ENCODE assay signal across 19 cellular contexts in genomic region chr17:78787444-78787843, GRCh38. TPM values are rescaled to one million over a fixed set of nuclear protein-coding genes. Genes with fewer than 3 reads are reported as not detected.
DNase-seq lines count a peak whose midpoint lies in the region; ATAC-seq, FAIRE-seq and TF ChIP-seq lines count a peak whose summit lies in the region.
"Had no signal": no experiment of that assay in that cellular context is flagged by ENCODE, and none has a peak within 500 bp of the region (broad histone marks: within the 10 kb centered on the region; RNA-seq: fewer than 3 reads in every experiment).

No MANE protein-coding gene starts in this region.

- peaks cover 54% of the 10 kb centered on the region for H3K4me1 Mint-ChIP-seq in activated CD8-positive, alpha-beta T cell treated with anti-CD3 and anti-CD28 coated beads, Interleukin-2, amount 10 ng/mL, durations not matched to agents 7 days and 5 days (ENCODE audit: low read depth)

- no peak overlapping the region for H3K4me3 Mint-ChIP-seq in activated CD8-positive, alpha-beta T cell treated with anti-CD3 and anti-CD28 coated beads, Interleukin-2, amount 10 ng/mL, durations not matched to agents 7 days and 5 days

- peak; percentile 21 for DNase-seq in NCI-H510A treated with DMSO at 0.1 percent for 48 hours (lab: John Stamatoyannopoulos, UW)
- no peak for DNase-seq in NCI-H510A (lab: John Stamatoyannopoulos, UW)
- DNase-seq in H7: peak; percentile 41
- DNase-seq in activated CD8-positive, alpha-beta T cell treated with anti-CD3 and anti-CD28 coated beads, Interleukin-2, amount 10 ng/mL, durations not matched to agents 7 days and 5 days: no peak
- peak; percentile 4 for DNase-seq in kidney
- DNase-seq in HK-2 (ENCODE audit: unreplicated experiment): no peak
- no peak for DNase-seq in NCI-H2029 treated with DMSO at 0.1 percent for 48 hours (lab: John Stamatoyannopoulos, UW)
- DNase-seq: GDM1; heart right ventricle; midbrain; NCI-H2171 treated with DMSO at 0.1 percent for 48 hours; SHP77 treated with DMSO at 0.1 percent for 48 hours; stimulated activated CD4-positive, alpha-beta T cell treated with anti-CD3 and anti-CD28 coated beads, Interleukin-4, amount 100 ng/mL, for 4 hours; T-helper 9 cell; thyroid gland had no signal

- ATAC-seq in activated CD8-positive, alpha-beta T cell treated with anti-CD3 and anti-CD28 coated beads, Interleukin-2, amount 10 ng/mL, durations not matched to agents 7 days and 5 days: no peak
- no peak for ATAC-seq in GM21619 (IDR thresholded peaks at IDR 0.05; ENCODE audit: unreplicated experiment)
- ATAC-seq: heart right ventricle had no signal

- CTCF ChIA-PET in activated CD8-positive, alpha-beta T cell treated with anti-CD3 and anti-CD28 coated beads, Interleukin-2, amount 10 ng/mL, durations not matched to agents 7 days and 5 days (lab: Charles Lee): interaction anchor here (1.2 to 1.7 kb wide), 2 partner anchors 11 to 52 kb away, joined by 3 to 4 read pairs; no protein-coding TSS in a partner anchor

- POLR2A ChIA-PET in activated CD8-positive, alpha-beta T cell treated with anti-CD3 and anti-CD28 coated beads, Interleukin-2, amount 10 ng/mL, durations not matched to agents 7 days and 5 days (lab: Charles Lee): interaction anchor here (0.6 kb wide), 1 partner anchor 24 kb away, joined by 3 read pairs; no protein-coding TSS in a partner anchor

- no peak for FAIRE-seq in kidney (lab: Jason Lieb, UNC)
- FAIRE-seq: A204.1 had no signal

- no peaks in the 10 kb centered on the region for H3K9me3 ChIP-seq in kidney (ENCODE audit: control insufficient read depth in 1 of 2, low read length in 2 of 2)
- H3K9me3 ChIP-seq: heart right ventricle, thyroid gland had no signal

- no peaks in the 10 kb centered on the region for H3K27me3 Mint-ChIP-seq in activated CD8-positive, alpha-beta T cell treated with anti-CD3 and anti-CD28 coated beads, Interleukin-2, amount 10 ng/mL, durations not matched to agents 7 days and 5 days (ENCODE audit: low read depth)

- H3K27ac ChIP-seq in kidney (ENCODE audit: low read depth in 2 of 2, low read length in 2 of 2): no peak overlapping the region
- H3K27ac ChIP-seq: heart right ventricle, KMS-11 had no signal

- peaks cover 23% of the 10 kb centered on the region for H3K36me3 Mint-ChIP-seq in activated CD8-positive, alpha-beta T cell treated with anti-CD3 and anti-CD28 coated beads, Interleukin-2, amount 10 ng/mL, durations not matched to agents 7 days and 5 days (ENCODE audit: low read depth)

- no peaks in the 10 kb centered on the region for H3K27me3 ChIP-seq in H7 (ENCODE audit: control insufficient read depth, insufficient read depth, low read length)
- H3K27me3 ChIP-seq: heart right ventricle, thyroid gland had no signal

- intact Hi-C loops in kidney (cut with DNase I): no loop called here

- peaks cover 0 to 16% of the 10 kb centered on the region in 2 donors for H3K4me1 ChIP-seq in kidney (ENCODE audit: control insufficient read depth in 1 of 2, insufficient read depth in 1 of 2, low read depth in 1 of 2, low read length in 2 of 2)

- no peak overlapping the region for H3K9ac ChIP-seq in kidney (ENCODE audit: low read length in 2 of 2)
- H3K9ac ChIP-seq: KMS-11 had no signal

- TF ChIP-seq CTCF in kidney (IDR thresholded peaks at IDR 0.05; ENCODE audit: borderline replicate concordance, extremely low read depth, insufficient read depth): no peak

- H3K36me3 ChIP-seq in H7 (replicated peaks; ENCODE audit: control insufficient read depth, insufficient read depth, low read length) (no peaks in the 10 kb centered on the region), kidney (ENCODE audit: control insufficient read depth in 1 of 2, insufficient read depth in 2 of 2, low read length in 2 of 2) (no peaks in the 10 kb centered on the region)
- H3K36me3 ChIP-seq: thyroid gland had no signal

- peak overlapping the region; percentile 5 for H3K27ac Mint-ChIP-seq in activated CD8-positive, alpha-beta T cell treated with anti-CD3 and anti-CD28 coated beads, Interleukin-2, amount 10 ng/mL, durations not matched to agents 7 days and 5 days

- H3K9me3 Mint-ChIP-seq in activated CD8-positive, alpha-beta T cell treated with anti-CD3 and anti-CD28 coated beads, Interleukin-2, amount 10 ng/mL, durations not matched to agents 7 days and 5 days (ENCODE audit: insufficient read depth): no peaks in the 10 kb centered on the region
- H3K9me3 Mint-ChIP-seq: activated T-helper 2 cell treated with anti-CD3 and anti-CD28 coated beads, Interferon-gamma antibody, Interleukin-2, Interleukin-4, amounts not matched to agents 10 μg/mL and 5 μg/mL and 100 μg/mL, durations not matched to agents 14 hours and 24 hours and 36 hours had no signal

- H3K4me3 ChIP-seq in H7 (ENCODE audit: insufficient read depth, low read depth, low read length): no peak overlapping the region
- no peak overlapping the region for H3K4me3 ChIP-seq in kidney (ENCODE audit: low read length in 2 of 2)
- H3K4me3 ChIP-seq: heart right ventricle, thyroid gland had no signal

RNA-seq across cellular contexts. Expression of gene CYTH1, which starts 5.4 kb away (rescaled TPM):
- total RNA-seq in H7 (2014; rRNA removed; shearing (Covaris generic)): 10.3 and 11.3 TPM in 2 replicates
- total RNA-seq in activated CD8-positive, alpha-beta T cell treated with anti-CD3 and anti-CD28 coated beads, Interleukin-2, amount 10 ng/mL, durations not matched to agents 7 days and 5 days: 100 to 1,000 TPM; 137 to 138 TPM
- 59.7 TPM for total RNA-seq in kidney
- polyA plus RNA-seq in kidney (ENCODE audit: insufficient read depth, low read depth, low replicate concordance): 25.3 TPM

RNA-seq across cellular contexts. Expression of gene USP36, which starts 53.2 kb away (rescaled TPM):
- 24.6 and 32.8 TPM in 2 replicates for total RNA-seq in H7 (2014; rRNA removed; shearing (Covaris generic))
- 10 to 100 TPM; 67.5 TPM for total RNA-seq in activated CD8-positive, alpha-beta T cell treated with anti-CD3 and anti-CD28 coated beads, Interleukin-2, amount 10 ng/mL, durations not matched to agents 7 days and 5 days
- total RNA-seq in kidney: 66.2 TPM
- polyA plus RNA-seq in kidney (ENCODE audit: insufficient read depth, low read depth, low replicate concordance): 17.0 TPM

Comparison
In these comparisons a context has a peak if more than half of its experiments do, and no peak if none do; other contexts are left out.
1. DNase-seq: peak in NCI-H510A treated with DMSO at 0.1 percent for 48 hours (single experiment), H7 (single experiment) and kidney (single experiment); none in NCI-H510A (single experiment), activated CD8-positive, alpha-beta T cell treated with anti-CD3 and anti-CD28 coated beads, Interleukin-2, amount 10 ng/mL, durations not matched to agents 7 days and 5 days (single experiment), HK-2 (single experiment) and NCI-H2029 treated with DMSO at 0.1 percent for 48 hours (single experiment).